In genomic region chr22:50508897-50509296, GRCh38 we compare ENCODE assay signal across 9 cellular contexts. TPM values are rescaled to one million over a fixed set of nuclear protein-coding genes. Genes with fewer than 3 reads are reported as not detected.
DNase-seq lines count a peak whose midpoint lies in the region; ATAC-seq, FAIRE-seq and TF ChIP-seq lines count a peak whose summit lies in the region.
"Had no signal": no experiment of that assay in that cellular context is flagged by ENCODE, and none has a peak within 500 bp of the region (broad histone marks: within the 10 kb centered on the region; RNA-seq: fewer than 3 reads in every experiment).

No MANE protein-coding gene starts in this region.

- peaks cover 3% of the 10 kb centered on the region for H3K36me3 Mint-ChIP-seq in activated T-cell treated with anti-CD3 and anti-CD28 coated beads, Interleukin-2, amount 50 U/mL, for 4 hours (ENCODE audit: insufficient read depth)
- no peaks in the 10 kb centered on the region for H3K36me3 Mint-ChIP-seq in astrocyte (ENCODE audit: low read depth, unreplicated experiment)

- H3K27ac ChIP-seq in astrocyte (ENCODE audit: low read depth, low read length) (peak overlapping the region; percentile 85), liver (ENCODE audit: low read depth in 1 of 2, low read length in 2 of 2) (peak overlapping the region; percentile 86 to 90), tibial artery (peak overlapping the region; percentile 86 to 90)

- no peak for ATAC-seq in activated T-cell treated with anti-CD3 and anti-CD28 coated beads, Interleukin-2, amount 50 U/mL, for 4 hours
- ATAC-seq in GM21360 (IDR thresholded peaks at IDR 0.05; ENCODE audit: unreplicated experiment), result no peak

- no peak for DNase-seq in activated T-cell treated with anti-CD3 and anti-CD28 coated beads, Interleukin-2, amount 50 U/mL, for 4 hours
- no peak for DNase-seq in activated T-cell treated with anti-CD3 and anti-CD28 coated beads for 4 hours
- DNase-seq in astrocyte (ENCODE audit: low read depth), result no peak
- no peak for DNase-seq in tibial artery
- no peak for DNase-seq in HUDEP-2 (lab: John Stamatoyannopoulos, UW; ENCODE audit: unreplicated experiment in 76 of 76)
- DNase-seq in NCI-H1417 treated with DMSO at 0.1 percent for 48 hours (lab: John Stamatoyannopoulos, UW), result no peak

- peak overlapping the region; percentile 52 for H2AFZ ChIP-seq in astrocyte (ENCODE audit: low read depth, low read length)

- 23% methylated on average over 3 of the region's 3 CpGs for WGBS in liver

- H3K9me3 ChIP-seq in astrocyte (ENCODE audit: insufficient read depth, low read depth, low read length) (no peaks in the 10 kb centered on the region), liver (ENCODE audit: control insufficient read depth in 4 of 4, low read length in 3 of 4) (no peaks in the 10 kb centered on the region), tibial artery (no peaks in the 10 kb centered on the region)

- H3K9me3 Mint-ChIP-seq in activated T-cell treated with anti-CD3 and anti-CD28 coated beads, Interleukin-2, amount 50 U/mL, for 4 hours, result no peaks in the 10 kb centered on the region
- H3K9me3 Mint-ChIP-seq in astrocyte (ENCODE audit: unreplicated experiment), result no peaks in the 10 kb centered on the region

- H3K9ac ChIP-seq in astrocyte (ENCODE audit: low read length) (peak overlapping the region; percentile 83), liver (ENCODE audit: low read depth in 1 of 2, low read length in 2 of 2) (peak overlapping the region; percentile 39 to 86)

- H3K4me3 ChIP-seq in astrocyte (ENCODE audit: insufficient read depth, low read depth, low read length) (peak overlapping the region; percentile 78), liver (ENCODE audit: low read depth in 1 of 3, low read length in 3 of 3) (peak overlapping the region; percentile 67 to 97 (median 67)), tibial artery (peak overlapping the region; percentile 75 to 85)

- H3K36me3 ChIP-seq in astrocyte (ENCODE audit: insufficient read depth, low read length), result no peaks in the 10 kb centered on the region
- H3K36me3 ChIP-seq in liver (ENCODE audit: control insufficient read depth in 4 of 4, insufficient read depth in 3 of 4, low read depth in 1 of 4, low read length in 3 of 4), result peaks cover 0 to 7% (median 2%) of the 10 kb centered on the region in 4 donors
- H3K36me3 ChIP-seq in tibial artery, result peaks cover 17 to 29% (median 18%) of the 10 kb centered on the region in 3 donors

- H3K27me3 Mint-ChIP-seq in activated T-cell treated with anti-CD3 and anti-CD28 coated beads, Interleukin-2, amount 50 U/mL, for 4 hours (ENCODE audit: low read depth), result no peaks in the 10 kb centered on the region
- no peaks in the 10 kb centered on the region for H3K27me3 Mint-ChIP-seq in astrocyte (ENCODE audit: low read depth, unreplicated experiment)

- H3K4me2 ChIP-seq in astrocyte (ENCODE audit: low read length), result peak overlapping the region; percentile 86

- H3K27me3 ChIP-seq in astrocyte (ENCODE audit: insufficient read depth, low read length) (no peaks in the 10 kb centered on the region), liver (ENCODE audit: control insufficient read depth in 4 of 4, insufficient read depth in 4 of 4, low read length in 3 of 4) (no peaks in the 10 kb centered on the region), tibial artery (no peaks in the 10 kb centered on the region)

- H3K4me3 Mint-ChIP-seq in activated T-cell treated with anti-CD3 and anti-CD28 coated beads, Interleukin-2, amount 50 U/mL, for 4 hours, result peak overlapping the region; percentile 88
- H3K4me3 Mint-ChIP-seq in astrocyte (ENCODE audit: unreplicated experiment), result peak overlapping the region; percentile 87

- intact Hi-C loops in tibial artery (cut with DNase I; ENCODE audit: low total_unique reads), result loop anchor here (2.0 to 10.0 kb wide), 2 partner anchors 16 to 264 kb away; partner anchors contain the start of genes SCO2 and TUBGCP6

- no peak for TF ChIP-seq RAD21 in liver (IDR thresholded peaks at IDR 0.05)

- FAIRE-seq in astrocyte (lab: Jason Lieb, UNC), result no peak
- FAIRE-seq: colon had no signal

- peaks cover 15% of the 10 kb centered on the region for H3K4me1 Mint-ChIP-seq in activated T-cell treated with anti-CD3 and anti-CD28 coated beads, Interleukin-2, amount 50 U/mL, for 4 hours (ENCODE audit: low read depth)
- peaks cover 2% of the 10 kb centered on the region for H3K4me1 Mint-ChIP-seq in astrocyte (ENCODE audit: low read depth, unreplicated experiment)

- H3K27ac Mint-ChIP-seq in astrocyte (ENCODE audit: unreplicated experiment), result peak overlapping the region; percentile 37

- TF ChIP-seq CTCF in astrocyte (IDR thresholded peaks at IDR 0.05; ENCODE audit: insufficient read depth, low read depth, low read length) (no peak), liver (IDR thresholded peaks at IDR 0.05; ENCODE audit: low read depth, low read length, missing input control) (no peak), tibial artery (IDR thresholded peaks at IDR 0.05) (no peak)

- peaks cover 31% of the 10 kb centered on the region for H4K20me1 ChIP-seq in astrocyte (ENCODE audit: insufficient read depth, low read length)

- H3K4me1 ChIP-seq in astrocyte (ENCODE audit: insufficient read depth, low read length), result peaks cover 14% of the 10 kb centered on the region
- peaks cover 11 to 27% (median 24%) of the 10 kb centered on the region in 4 donors for H3K4me1 ChIP-seq in liver (ENCODE audit: control insufficient read depth in 4 of 4, insufficient read depth in 4 of 4, low read length in 3 of 4)
- peaks cover 0 to 39% (median 19%) of the 10 kb centered on the region in 4 donors for H3K4me1 ChIP-seq in tibial artery

- H3K79me2 ChIP-seq in astrocyte (ENCODE audit: insufficient read depth, low read length), result peaks cover 72% of the 10 kb centered on the region

TF ChIP-seq in liver, 16 proteins besides CTCF, POLR2A, EP300 and RAD21 (continues in another document):
- TF ChIP-seq HNF4G (IDR thresholded peaks at IDR 0.05) (no peak), GABPA (IDR thresholded peaks at IDR 0.05 in 1 of 2, conservative IDR thresholded peaks at IDR 0.05 in 1 of 2) (no peak), SP1 (IDR thresholded peaks at IDR 0.05) (no peak), FOXA2 (IDR thresholded peaks at IDR 0.05) (no peak), YY1 (IDR thresholded peaks at IDR 0.05) (no peak), TAF1 (conservative IDR thresholded peaks at IDR 0.05) (no peak), EGR1 (IDR thresholded peaks at IDR 0.05; ENCODE audit: low read depth in 2 of 2) (no peak), JUND (IDR thresholded peaks at IDR 0.05) (no peak), HNF4A (conservative IDR thresholded peaks at IDR 0.05) (no peak), RXRA (IDR thresholded peaks at IDR 0.05) (no peak), NR2F2 (IDR thresholded peaks at IDR 0.05) (no peak), FOXA1 (IDR thresholded peaks at IDR 0.05) (no peak), ATF3 (IDR thresholded peaks at IDR 0.05) (no peak)
- TF ChIP-seq, protein P1, sequence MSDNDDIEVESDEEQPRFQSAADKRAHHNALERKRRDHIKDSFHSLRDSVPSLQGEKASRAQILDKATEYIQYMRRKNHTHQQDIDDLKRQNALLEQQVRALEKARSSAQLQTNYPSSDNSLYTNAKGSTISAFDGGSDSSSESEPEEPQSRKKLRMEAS (IDR thresholded peaks at IDR 0.05), result no peak
- TF ChIP-seq, protein P2, sequence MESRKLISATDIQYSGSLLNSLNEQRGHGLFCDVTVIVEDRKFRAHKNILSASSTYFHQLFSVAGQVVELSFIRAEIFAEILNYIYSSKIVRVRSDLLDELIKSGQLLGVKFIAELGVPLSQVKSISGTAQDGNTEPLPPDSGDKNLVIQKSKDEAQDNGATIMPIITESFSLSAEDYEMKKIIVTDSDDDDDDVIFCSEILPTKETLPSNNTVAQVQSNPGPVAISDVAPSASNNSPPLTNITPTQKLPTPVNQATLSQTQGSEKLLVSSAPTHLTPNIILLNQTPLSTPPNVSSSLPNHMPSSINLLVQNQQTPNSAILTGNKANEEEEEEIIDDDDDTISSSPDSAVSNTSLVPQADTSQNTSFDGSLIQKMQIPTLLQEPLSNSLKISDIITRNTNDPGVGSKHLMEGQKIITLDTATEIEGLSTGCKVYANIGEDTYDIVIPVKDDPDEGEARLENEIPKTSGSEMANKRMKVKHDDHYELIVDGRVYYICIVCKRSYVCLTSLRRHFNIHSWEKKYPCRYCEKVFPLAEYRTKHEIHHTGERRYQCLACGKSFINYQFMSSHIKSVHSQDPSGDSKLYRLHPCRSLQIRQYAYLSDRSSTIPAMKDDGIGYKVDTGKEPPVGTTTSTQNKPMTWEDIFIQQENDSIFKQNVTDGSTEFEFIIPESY (IDR thresholded peaks at IDR 0.05), result no peak

RNA-seq across cellular contexts. Expression of gene NCAPH2, which starts 0.9 kb away (rescaled TPM):
- total RNA-seq in activated T-cell treated with anti-CD3 and anti-CD28 coated beads, Interleukin-2, amount 50 U/mL, for 4 hours, result 100 to 1,000 TPM; 152 to 175 (median 156) TPM
- 25.6 and 27.2 TPM in 2 replicates for total RNA-seq in astrocyte
- 10 to 100 TPM; 15.2 to 30.8 TPM for total RNA-seq in liver
- 10 to 100 TPM; 12.0 to 12.5 TPM for polyA plus RNA-seq in liver

RNA-seq across cellular contexts. Expression of gene LMF2, which starts 1.4 kb away (rescaled TPM):
- 10 to 100 TPM; 68.7 to 79.9 (median 72.2) TPM for total RNA-seq in activated T-cell treated with anti-CD3 and anti-CD28 coated beads, Interleukin-2, amount 50 U/mL, for 4 hours
- total RNA-seq in astrocyte (93.2 and 111 TPM in 2 replicates), liver (10 to 100 TPM; 24.0 to 27.9 TPM)
- polyA plus RNA-seq in liver, result 10 to 100 TPM; 16.7 to 35.6 TPM

RNA-seq across cellular contexts. Expression of gene SCO2, which starts 16.5 kb away (rescaled TPM):
- 10 to 100 TPM; 12.7 to 14.4 (median 14.2) TPM for total RNA-seq in activated T-cell treated with anti-CD3 and anti-CD28 coated beads, Interleukin-2, amount 50 U/mL, for 4 hours
- total RNA-seq in astrocyte (1.8 and 5.5 TPM in 2 replicates), liver (1 to 10 TPM; 1.4 to 1.7 TPM)
- 1 to 10 TPM; 1.9 to 2.9 TPM for polyA plus RNA-seq in liver

RNA-seq across cellular contexts. Expression of gene TYMP, which starts 20.9 kb away (rescaled TPM):
- 100 to 1,000 TPM in 1 of 3 donors, 10 to 100 TPM in 2; 64.4 to 103 (median 66.1) TPM for total RNA-seq in activated T-cell treated with anti-CD3 and anti-CD28 coated beads, Interleukin-2, amount 50 U/mL, for 4 hours
- total RNA-seq in astrocyte, result 3.3 and 3.7 TPM in 2 replicates
- 100 to 1,000 TPM in 1 of 2 donors, 10 to 100 TPM in 1; 41.2 to 109 TPM for total RNA-seq in liver
- polyA plus RNA-seq in liver, result 10 to 100 TPM; 34.0 to 89.8 TPM

RNA-seq across cellular contexts. Expression of gene MIOX, which starts 22.2 kb away (rescaled TPM):
- total RNA-seq in activated T-cell treated with anti-CD3 and anti-CD28 coated beads, Interleukin-2, amount 50 U/mL, for 4 hours, result under 1 TPM in 1 of 3 donors, not detected in 2; 0.30 TPM
- total RNA-seq in astrocyte, result 0.91 and 1.2 TPM in 2 replicates
- total RNA-seq in liver, result not detected
- not detected for polyA plus RNA-seq in liver
